Comparison of ENCODE assay signal across 1 cellular context in the genomic region with DNA sequence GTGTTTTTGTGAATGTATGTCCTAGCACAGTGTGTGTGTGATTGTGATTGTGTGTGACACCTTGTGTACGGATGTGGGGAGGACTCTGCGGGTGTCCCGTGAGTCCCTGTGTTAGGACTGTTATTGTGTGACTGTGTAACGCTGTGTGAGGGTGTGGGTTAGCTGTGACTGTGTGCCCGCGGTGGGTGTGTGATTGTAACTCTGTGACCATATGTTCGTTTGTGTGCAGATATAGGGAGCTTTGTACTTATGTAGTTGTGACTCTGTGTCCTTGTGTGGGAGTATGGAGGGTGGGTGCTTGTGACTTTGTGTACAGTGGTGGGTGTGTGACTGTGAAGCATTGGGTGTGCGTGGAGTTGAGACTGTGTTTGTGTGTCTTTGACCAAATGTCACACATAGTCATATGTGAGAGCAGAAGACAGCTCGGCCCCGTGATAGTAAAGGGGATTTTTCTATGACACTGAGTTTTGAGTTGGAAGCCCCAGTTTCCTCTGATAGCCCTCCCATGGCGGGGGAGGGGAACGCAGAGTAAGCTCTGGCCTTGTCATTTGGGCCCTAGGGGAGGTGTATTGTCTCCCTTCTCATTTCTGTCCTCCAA.
TF ChIP-seq lines count a peak whose summit lies in the region.

No MANE protein-coding gene starts in this region.

TF ChIP-seq in HEK293, 187 proteins besides CTCF, POLR2A, EP300 and RAD21 (continued from another document and continues in another):
- no peak for TF ChIP-seq ZNF362 (tag by site-specific recombination; IDR thresholded peaks at IDR 0.05)
- TF ChIP-seq ZNF600 (tag by site-specific recombination; IDR thresholded peaks at IDR 0.05), result peak; percentile 93
- no peak for TF ChIP-seq SALL2 (tag by site-specific recombination; IDR thresholded peaks at IDR 0.05; ENCODE audit: borderline replicate concordance)
- TF ChIP-seq, protein P1, sequence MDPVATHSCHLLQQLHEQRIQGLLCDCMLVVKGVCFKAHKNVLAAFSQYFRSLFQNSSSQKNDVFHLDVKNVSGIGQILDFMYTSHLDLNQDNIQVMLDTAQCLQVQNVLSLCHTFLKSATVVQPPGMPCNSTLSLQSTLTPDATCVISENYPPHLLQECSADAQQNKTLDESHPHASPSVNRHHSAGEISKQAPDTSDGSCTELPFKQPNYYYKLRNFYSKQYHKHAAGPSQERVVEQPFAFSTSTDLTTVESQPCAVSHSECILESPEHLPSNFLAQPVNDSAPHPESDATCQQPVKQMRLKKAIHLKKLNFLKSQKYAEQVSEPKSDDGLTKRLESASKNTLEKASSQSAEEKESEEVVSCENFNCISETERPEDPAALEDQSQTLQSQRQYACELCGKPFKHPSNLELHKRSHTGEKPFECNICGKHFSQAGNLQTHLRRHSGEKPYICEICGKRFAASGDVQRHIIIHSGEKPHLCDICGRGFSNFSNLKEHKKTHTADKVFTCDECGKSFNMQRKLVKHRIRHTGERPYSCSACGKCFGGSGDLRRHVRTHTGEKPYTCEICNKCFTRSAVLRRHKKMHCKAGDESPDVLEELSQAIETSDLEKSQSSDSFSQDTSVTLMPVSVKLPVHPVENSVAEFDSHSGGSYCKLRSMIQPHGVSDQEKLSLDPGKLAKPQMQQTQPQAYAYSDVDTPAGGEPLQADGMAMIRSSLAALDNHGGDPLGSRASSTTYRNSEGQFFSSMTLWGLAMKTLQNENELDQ (tag by site-specific recombination; IDR thresholded peaks at IDR 0.05; ENCODE audit: low read depth), result no peak
- no peak; the same call in 1 of the 2 replicates for TF ChIP-seq ZNF768 (tag by site-specific recombination; IDR thresholded peaks at IDR 0.05)
- peak; percentile 88 for TF ChIP-seq ZSCAN23 (tag by site-specific recombination; IDR thresholded peaks at IDR 0.05)
- peak; percentile 63 for TF ChIP-seq ZNF558 (tag by site-specific recombination; IDR thresholded peaks at IDR 0.05)
- TF ChIP-seq KLF7 (tag by site-specific recombination; IDR thresholded peaks at IDR 0.05; ENCODE audit: borderline replicate concordance), result no peak
- no peak for TF ChIP-seq ZNF624 (tag by site-specific recombination; IDR thresholded peaks at IDR 0.05)
- TF ChIP-seq KLF1 (tag by site-specific recombination; IDR thresholded peaks at IDR 0.05), result peak; percentile 72
- peak; percentile 94; the same call in 1 of the 2 replicates for TF ChIP-seq ZNF701 (tag by site-specific recombination; IDR thresholded peaks at IDR 0.05)
- no peak for TF ChIP-seq ZNF513 (tag by site-specific recombination; IDR thresholded peaks at IDR 0.05)
- TF ChIP-seq HOXD13 (CRISPR knock-in tag; IDR thresholded peaks at IDR 0.05; ENCODE audit: borderline replicate concordance), result no peak
- TF ChIP-seq ZNF501 (tag by site-specific recombination; IDR thresholded peaks at IDR 0.05), result peak; percentile 78; the same call in 1 of the 2 replicates
- no peak; the same call in 1 of the 2 replicates for TF ChIP-seq ZNF19 (tag by site-specific recombination; IDR thresholded peaks at IDR 0.05; ENCODE audit: low read depth)
- TF ChIP-seq ZIC2 (tag by site-specific recombination; IDR thresholded peaks at IDR 0.05), result peak; percentile 76
- TF ChIP-seq ZNF473 (tag by site-specific recombination; IDR thresholded peaks at IDR 0.05), result peak; percentile 86; the same call in 1 of the 2 replicates
- no peak for TF ChIP-seq ZBTB7A (tag by site-specific recombination; IDR thresholded peaks at IDR 0.05; ENCODE audit: low read depth)
- TF ChIP-seq ZNF670 (tag by site-specific recombination; IDR thresholded peaks at IDR 0.05; ENCODE audit: low read depth), result peak; percentile 96
- no peak; the same call in none of the 2 replicates for TF ChIP-seq ZBTB17 (tag by site-specific recombination; IDR thresholded peaks at IDR 0.05)
- TF ChIP-seq ZNF146 (tag by site-specific recombination; IDR thresholded peaks at IDR 0.05), result peak; percentile 70
- no peak for TF ChIP-seq SP7 (tag by site-specific recombination; IDR thresholded peaks at IDR 0.05)
- TF ChIP-seq ZNF350 (tag by site-specific recombination; IDR thresholded peaks at IDR 0.05), result no peak
- TF ChIP-seq ZNF488 (tag by site-specific recombination; IDR thresholded peaks at IDR 0.05), result peak; percentile 85
- TF ChIP-seq IKZF3 (tag by site-specific recombination; IDR thresholded peaks at IDR 0.05), result no peak
- TF ChIP-seq KLF16 (tag by site-specific recombination; IDR thresholded peaks at IDR 0.05), result 0 out of 2 replicates have a peak, but pooled peaks have one; percentile 31
- no peak; the same call in 1 of the 2 replicates for TF ChIP-seq ZNF24 (tag by site-specific recombination; IDR thresholded peaks at IDR 0.05)
- TF ChIP-seq ZNF292 (tag by site-specific recombination; IDR thresholded peaks at IDR 0.05; ENCODE audit: borderline replicate concordance, low read depth), result no peak
- TF ChIP-seq ZNF223 (tag by site-specific recombination; IDR thresholded peaks at IDR 0.05), result no peak; the same call in 1 of the 2 replicates
- no peak; the same call in 1 of the 2 replicates for TF ChIP-seq ZNF398 (tag by site-specific recombination; IDR thresholded peaks at IDR 0.05)
- no peak for TF ChIP-seq ZNF843 (tag by site-specific recombination; IDR thresholded peaks at IDR 0.05)
- peak; percentile 99 for TF ChIP-seq ZNF335 (tag by site-specific recombination; conservative IDR thresholded peaks at IDR 0.05)
- TF ChIP-seq ZNF521 (tag by site-specific recombination; IDR thresholded peaks at IDR 0.05), result no peak
- TF ChIP-seq ZNF645 (tag by site-specific recombination; IDR thresholded peaks at IDR 0.05), result peak; percentile 95; the same call in 1 of the 2 replicates
- TF ChIP-seq ZNF37A (tag by site-specific recombination; IDR thresholded peaks at IDR 0.05), result no peak
- peak; percentile 88 for TF ChIP-seq ZNF747 (tag by site-specific recombination; IDR thresholded peaks at IDR 0.05)
- no peak; the same call in 1 of the 2 replicates for TF ChIP-seq ZNF175 (tag by site-specific recombination; IDR thresholded peaks at IDR 0.05)
- no peak for TF ChIP-seq REST (tag by site-specific recombination; IDR thresholded peaks at IDR 0.05)
- TF ChIP-seq ZNF148 (tag by site-specific recombination; IDR thresholded peaks at IDR 0.05; ENCODE audit: borderline replicate concordance), result no peak
- peak; percentile 85 for TF ChIP-seq ZFP69B (tag by site-specific recombination; IDR thresholded peaks at IDR 0.05)
- peak; percentile 28; the same call in 1 of the 2 replicates for TF ChIP-seq ZNF664 (tag by site-specific recombination; IDR thresholded peaks at IDR 0.05)
- no peak for TF ChIP-seq ZNF248 (tag by site-specific recombination; IDR thresholded peaks at IDR 0.05)
- no peak for TF ChIP-seq ZNF830 (tag by site-specific recombination; IDR thresholded peaks at IDR 0.05; ENCODE audit: low read depth)
- 0 out of 2 replicates have a peak, but pooled peaks have one; percentile 88 for TF ChIP-seq REPIN1 (tag by site-specific recombination; IDR thresholded peaks at IDR 0.05; ENCODE audit: low read depth)
- TF ChIP-seq ZNF621 (tag by site-specific recombination; IDR thresholded peaks at IDR 0.05), result peak; percentile 30; the same call in 1 of the 2 replicates
- peak; percentile 82 for TF ChIP-seq ZBTB26 (tag by site-specific recombination; optimal IDR thresholded peaks at IDR 0.05)
- no peak for TF ChIP-seq ZNF549 (tag by site-specific recombination; IDR thresholded peaks at IDR 0.05)
